ENCODE assay signal across 26 cellular contexts in genomic region chr9:86751956-86752355, GRCh38.
"Had no signal": no experiment of that assay in that cellular context is flagged by ENCODE, and none has a peak within 500 bp of the region (broad histone marks: within the 10 kb centered on the region; RNA-seq: fewer than 3 reads in every experiment).

No MANE protein-coding gene starts in this region.

- DNase-seq: colonic mucosa; cortex of kidney; dermis blood vessel endothelial cell; effector CD4-positive, alpha-beta T cell; effector CD8-positive, alpha-beta T cell; effector memory CD4-positive, alpha-beta T cell; effector memory CD8-positive, alpha-beta T cell; endodermal cell; erythroblast; esophagus squamous epithelium; foreskin fibroblast; foreskin keratinocyte; foreskin melanocyte; gastrocnemius medialis; glutamatergic neuron; head of caudate nucleus had no signal

- FAIRE-seq: colon, endometrium, endothelial cell of umbilical vein, frontal cortex had no signal

- H3K4me1 ChIP-seq: colonic mucosa, foreskin keratinocyte, gastrocnemius medialis had no signal

- H3K4me3 ChIP-seq: colonic mucosa, coronary artery, esophagus squamous epithelium, gastrocnemius medialis, gastroesophageal sphincter, heart left ventricle, heart right ventricle had no signal

- H3K36me3 ChIP-seq: colonic mucosa, esophagus squamous epithelium, gastrocnemius medialis, gastroesophageal sphincter, heart left ventricle, heart right ventricle had no signal

- H3K27me3 ChIP-seq: colonic mucosa, gastrocnemius medialis, gastroesophageal sphincter, heart left ventricle had no signal

- H3K9me3 ChIP-seq: colonic mucosa, esophagus squamous epithelium, gastrocnemius medialis, gastroesophageal sphincter, heart left ventricle, heart right ventricle had no signal

- ATAC-seq: effector memory CD8-positive, alpha-beta T cell; esophagus mucosa; foreskin keratinocyte; gastrocnemius medialis had no signal

- H3K27ac ChIP-seq: colonic mucosa, coronary artery, epithelial cell of prostate, esophagus squamous epithelium, foreskin keratinocyte, gastrocnemius medialis, gastroesophageal sphincter, heart left ventricle, heart right ventricle had no signal
